Comparison of ENCODE assay signal across 8 cellular contexts in the genomic region with DNA sequence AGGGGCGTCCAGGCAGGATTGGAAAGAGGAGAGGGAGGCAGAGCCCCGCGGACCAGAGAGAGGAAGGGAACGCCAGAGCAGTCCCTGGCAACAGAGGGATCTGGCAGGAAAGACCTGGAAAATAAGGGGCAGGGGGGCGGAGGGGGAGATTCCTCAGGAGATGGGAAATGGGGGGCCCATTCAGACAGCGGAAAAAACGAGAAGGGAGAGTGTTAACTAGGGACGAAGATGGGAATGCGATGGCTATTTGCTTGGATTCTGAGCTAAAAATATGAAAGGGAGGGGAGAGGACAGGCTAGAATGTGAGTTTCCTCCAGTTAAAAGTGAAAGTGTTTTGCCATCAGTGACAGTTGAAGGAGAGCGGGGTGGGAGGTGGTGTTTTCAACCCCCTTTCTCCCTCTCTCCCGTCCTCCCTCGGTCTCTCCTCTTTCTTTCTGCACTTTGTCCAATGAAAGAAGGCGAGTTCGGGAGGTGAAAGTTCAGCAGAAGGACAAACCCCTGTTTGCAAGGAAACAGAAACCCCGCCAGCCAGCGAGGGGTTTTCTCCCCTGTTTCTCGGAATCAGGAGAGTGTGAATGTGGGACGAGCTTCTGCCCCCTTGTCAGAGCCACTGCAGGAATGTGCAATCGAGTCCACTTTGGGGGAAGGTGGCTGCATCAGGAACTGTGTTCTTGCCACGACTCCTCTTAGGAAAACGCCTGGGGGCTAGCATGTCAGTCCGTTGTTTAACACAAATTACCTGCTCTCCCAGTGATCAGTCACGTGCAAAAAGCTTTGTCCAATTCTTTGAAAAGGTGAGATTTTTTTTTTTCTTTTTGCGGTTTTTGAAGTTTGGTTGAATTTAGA.
DNase-seq lines count a peak whose midpoint lies in the region; ATAC-seq and TF ChIP-seq lines count a peak whose summit lies in the region.

No MANE protein-coding gene starts in this region.

- peak overlapping the region; percentile 93 to 95 for H3K27ac ChIP-seq in mucosa of rectum (ENCODE audit: low read depth in 2 of 2, low read length in 2 of 2)

- H3K4me3 ChIP-seq in mucosa of rectum (ENCODE audit: low read length in 2 of 2), result peak overlapping the region; percentile 84 to 98

- no peaks in the 10 kb centered on the region for H3K27me3 ChIP-seq in mucosa of rectum (ENCODE audit: control insufficient read depth in 2 of 2, insufficient read depth in 2 of 2, low read length in 2 of 2)

- H3K9me3 ChIP-seq in mucosa of rectum (ENCODE audit: control insufficient read depth in 2 of 2, low read length in 2 of 2), result no peaks in the 10 kb centered on the region

- peaks cover 6 to 20% of the 10 kb centered on the region in 2 donors for H3K4me1 ChIP-seq in mucosa of rectum (ENCODE audit: control insufficient read depth in 2 of 2, insufficient read depth in 2 of 2, low read length in 2 of 2)

- TF ChIP-seq POLR2A in erythroblast (IDR thresholded peaks at IDR 0.05; ENCODE audit: low read length), result peak; percentile 53

- DNase-seq in GF-D8 (lab: John Stamatoyannopoulos, UW) (peak; percentile 74), NCI-H69 (lab: John Stamatoyannopoulos, UW) (peak; percentile 88), erythroblast (lab: John Stamatoyannopoulos, UW) (peak; percentile 67 to 78)
- peak; percentile 80 for DNase-seq in activated CD8-positive, alpha-beta memory T cell treated with anti-CD3 and anti-CD28 coated beads, Interleukin-2, amount 50 U/mL, for 48 hours
- peak; percentile 45 to 51 for DNase-seq in stimulated activated CD8-positive, alpha-beta memory T cell treated with anti-CD3 and anti-CD28 coated beads, Interleukin-7, amount 100 ng/mL, for 4 hours (ENCODE audit: low read depth in 2 of 2)

- H3K9ac ChIP-seq in mucosa of rectum (ENCODE audit: low read depth in 1 of 2, low read length in 2 of 2), result peak overlapping the region; percentile 78 to 83

- ATAC-seq in GM18858 (IDR thresholded peaks at IDR 0.05; ENCODE audit: unreplicated experiment) (no peak), HG02571 (IDR thresholded peaks at IDR 0.05; ENCODE audit: unreplicated experiment) (no peak)

- H3K36me3 ChIP-seq in mucosa of rectum (ENCODE audit: control insufficient read depth in 2 of 2, insufficient read depth in 2 of 2, low read length in 2 of 2), result no peaks in the 10 kb centered on the region
